In genomic region chr15:60372756-60373155, GRCh38 we compare ENCODE assay signal across 1 cellular context.
TF ChIP-seq lines count a peak whose summit lies in the region.

No MANE protein-coding gene starts in this region.

TF ChIP-seq in Ishikawa, 13 proteins besides CTCF, POLR2A, EP300 and RAD21 (continued from another document):
- TF ChIP-seq USF1 (IDR thresholded peaks at IDR 0.05) = no peak
